Comparison of ENCODE assay signal across 9 cellular contexts in genomic region chr19:51018745-51019543, GRCh38. TPM values are rescaled to one million over a fixed set of nuclear protein-coding genes. Genes with fewer than 3 reads are reported as not detected.
DNase-seq lines count a peak whose midpoint lies in the region; ATAC-seq and TF ChIP-seq lines count a peak whose summit lies in the region.
"Had no signal": no experiment of that assay in that cellular context is flagged by ENCODE, and none has a peak within 500 bp of the region (broad histone marks: within the 10 kb centered on the region; RNA-seq: fewer than 3 reads in every experiment).

No MANE protein-coding gene starts in this region.

- no peak overlapping the region for H3K27ac Mint-ChIP-seq in activated CD8-positive, alpha-beta T cell treated with anti-CD3 and anti-CD28 coated beads for 36 hours

- H4K20me1 ChIP-seq in smooth muscle cell (ENCODE audit: low read depth), result no peaks in the 10 kb centered on the region

- peaks cover 14% of the 10 kb centered on the region for H3K4me1 Mint-ChIP-seq in activated CD8-positive, alpha-beta T cell treated with anti-CD3 and anti-CD28 coated beads for 36 hours (ENCODE audit: low read depth)

- DNase-seq in NCI-H1436 (lab: John Stamatoyannopoulos, UW), result peak; percentile 52
- DNase-seq in NCI-H1436 treated with DMSO at 0.1 percent for 48 hours (lab: John Stamatoyannopoulos, UW), result no peak
- DNase-seq in activated CD8-positive, alpha-beta T cell treated with anti-CD3 and anti-CD28 coated beads for 36 hours, result no peak
- DNase-seq in iPS DF 6.9 (ENCODE audit: low read depth, low spot score), result no peak
- no peak for DNase-seq in smooth muscle cell (lab: John Stamatoyannopoulos, UW; ENCODE audit: unreplicated experiment)
- DNase-seq in kidney tubule cell (ENCODE audit: low spot score), result no peak

- no peak overlapping the region for H3K9ac ChIP-seq in smooth muscle cell (ENCODE audit: low read depth)

- peak overlapping the region; percentile 69 for H3K4me2 ChIP-seq in smooth muscle cell

- no peak for TF ChIP-seq CTCF in activated CD8-positive, alpha-beta T cell treated with anti-CD3 and anti-CD28 coated beads for 36 hours (IDR thresholded peaks at IDR 0.05)
- no peak for TF ChIP-seq CTCF in smooth muscle cell (IDR thresholded peaks at IDR 0.05; ENCODE audit: borderline replicate concordance, insufficient read depth, poor library complexity, severe bottlenecking)

- no peak for ATAC-seq in activated CD8-positive, alpha-beta T cell treated with anti-CD3 and anti-CD28 coated beads for 36 hours
- no peak for ATAC-seq in GM18498 (IDR thresholded peaks at IDR 0.05; ENCODE audit: unreplicated experiment)
- no peak for ATAC-seq in HG03460 (IDR thresholded peaks at IDR 0.05; ENCODE audit: unreplicated experiment)

- H2AFZ ChIP-seq in smooth muscle cell (ENCODE audit: low read depth), result no peak overlapping the region

- POLR2A ChIA-PET in activated CD8-positive, alpha-beta T cell treated with anti-CD3 and anti-CD28 coated beads for 36 hours (lab: Charles Lee), result no interaction called here

- H3F3A ChIP-seq in smooth muscle cell (ENCODE audit: low read depth), result no peaks in the 10 kb centered on the region

- H3K4me1 ChIP-seq in iPS DF 6.9 (ENCODE audit: control insufficient read depth, insufficient read depth, low read length), result no peaks in the 10 kb centered on the region
- H3K4me1 ChIP-seq in smooth muscle cell (ENCODE audit: low read depth), result peaks cover 14% of the 10 kb centered on the region

- no peaks in the 10 kb centered on the region for H3K36me3 Mint-ChIP-seq in activated CD8-positive, alpha-beta T cell treated with anti-CD3 and anti-CD28 coated beads for 36 hours (ENCODE audit: low read depth)

- no peaks in the 10 kb centered on the region for H3K36me3 ChIP-seq in iPS DF 6.9 (ENCODE audit: control insufficient read depth, insufficient read depth, low read length)
- no peaks in the 10 kb centered on the region for H3K36me3 ChIP-seq in smooth muscle cell (ENCODE audit: low read depth)

- H3K4me3 ChIP-seq in iPS DF 6.9 (ENCODE audit: low read length) (peak overlapping the region; percentile 48), smooth muscle cell (peak overlapping the region; percentile 10)

- CTCF ChIA-PET in activated CD8-positive, alpha-beta T cell treated with anti-CD3 and anti-CD28 coated beads for 36 hours (lab: Charles Lee), result interaction anchor here (1.1 kb wide), 1 partner anchor 139 kb away, joined by 3 read pairs; no protein-coding TSS in a partner anchor

- no peak overlapping the region for H3K27ac ChIP-seq in iPS DF 6.9 (ENCODE audit: low read length)
- no peak overlapping the region for H3K27ac ChIP-seq in smooth muscle cell (ENCODE audit: low read depth)

- peaks cover 62% of the 10 kb centered on the region for H3K27me3 Mint-ChIP-seq in activated CD8-positive, alpha-beta T cell treated with anti-CD3 and anti-CD28 coated beads for 36 hours

- intact Hi-C loops in activated CD8-positive, alpha-beta T cell treated with anti-CD3 and anti-CD28 coated beads for 36 hours (cut with micrococcal nuclease), result no loop called here

- H3K79me2 ChIP-seq in smooth muscle cell (ENCODE audit: low read depth), result no peaks in the 10 kb centered on the region

- H3K9me3 Mint-ChIP-seq in activated CD8-positive, alpha-beta T cell treated with anti-CD3 and anti-CD28 coated beads for 36 hours, result no peaks in the 10 kb centered on the region

- WGBS in iPS DF 6.9 (ENCODE audit: insufficient coverage, insufficient read length), result no CpG with 5 or more reads among the region's 68 CpGs
- 4% methylated on average over 32 of the region's 68 CpGs for WGBS in smooth muscle cell (ENCODE audit: low lambda C conversion rate)

- peak overlapping the region; percentile 34 for H3K4me3 Mint-ChIP-seq in activated CD8-positive, alpha-beta T cell treated with anti-CD3 and anti-CD28 coated beads for 36 hours

- H3K9me3 ChIP-seq in iPS DF 6.9 (ENCODE audit: control insufficient read depth, insufficient read depth, low read length), result no peaks in the 10 kb centered on the region
- no peaks in the 10 kb centered on the region for H3K9me3 ChIP-seq in smooth muscle cell (replicated peaks; ENCODE audit: low read depth)

- no peaks in the 10 kb centered on the region; the same call in none of the 2 replicates for H3K27me3 ChIP-seq in iPS DF 6.9 (ENCODE audit: control insufficient read depth, insufficient read depth, low read length)
- peaks cover 63% of the 10 kb centered on the region for H3K27me3 ChIP-seq in smooth muscle cell (ENCODE audit: low read depth)

RNA-seq across cellular contexts. Expression of gene KLK10, which starts 0.6 kb away (rescaled TPM):
- total RNA-seq in activated CD8-positive, alpha-beta T cell treated with anti-CD3 and anti-CD28 coated beads for 36 hours, result not detected
- 3.6 and 10.8 TPM in 2 replicates for total RNA-seq in smooth muscle cell
- 3.8 and 8.5 TPM in 2 replicates for polyA plus RNA-seq in smooth muscle cell
- total RNA-seq: M059J had no signal

RNA-seq across cellular contexts. Expression of gene KLK11, which starts 7.5 kb away (rescaled TPM):
- total RNA-seq in activated CD8-positive, alpha-beta T cell treated with anti-CD3 and anti-CD28 coated beads for 36 hours, result not detected
- total RNA-seq in smooth muscle cell, result 2.1 and 3.2 TPM in 2 replicates
- 0.97 TPM in 1 of 2 replicates, not detected in the other for polyA plus RNA-seq in smooth muscle cell
- total RNA-seq: M059J had no signal

RNA-seq across cellular contexts. Expression of gene KLK12, which starts 15.9 kb away (rescaled TPM):
- not detected for total RNA-seq in activated CD8-positive, alpha-beta T cell treated with anti-CD3 and anti-CD28 coated beads for 36 hours
- total RNA-seq in smooth muscle cell, result 0.81 and 1.9 TPM in 2 replicates
- 1.7 and 2.2 TPM in 2 replicates for polyA plus RNA-seq in smooth muscle cell
- total RNA-seq: M059J had no signal

RNA-seq across cellular contexts. Expression of gene KLK8, which starts 17.5 kb away (rescaled TPM):
- total RNA-seq in activated CD8-positive, alpha-beta T cell treated with anti-CD3 and anti-CD28 coated beads for 36 hours, result not detected
- 1.7 and 11.6 TPM in 2 replicates for total RNA-seq in smooth muscle cell
- polyA plus RNA-seq in smooth muscle cell, result 4.3 TPM in 1 of 2 replicates, not detected in the other
- total RNA-seq: M059J had no signal

RNA-seq across cellular contexts. Expression of gene KLK7, which starts 35.2 kb away (rescaled TPM):
- not detected for total RNA-seq in activated CD8-positive, alpha-beta T cell treated with anti-CD3 and anti-CD28 coated beads for 36 hours
- total RNA-seq in smooth muscle cell, result 5.8 TPM in 1 of 2 replicates, not detected in the other
- polyA plus RNA-seq in smooth muscle cell, result 0.25 TPM in 1 of 2 replicates, not detected in the other
- total RNA-seq: M059J had no signal
